ENCODE assay signal across 1 cellular context in the genomic region with DNA sequence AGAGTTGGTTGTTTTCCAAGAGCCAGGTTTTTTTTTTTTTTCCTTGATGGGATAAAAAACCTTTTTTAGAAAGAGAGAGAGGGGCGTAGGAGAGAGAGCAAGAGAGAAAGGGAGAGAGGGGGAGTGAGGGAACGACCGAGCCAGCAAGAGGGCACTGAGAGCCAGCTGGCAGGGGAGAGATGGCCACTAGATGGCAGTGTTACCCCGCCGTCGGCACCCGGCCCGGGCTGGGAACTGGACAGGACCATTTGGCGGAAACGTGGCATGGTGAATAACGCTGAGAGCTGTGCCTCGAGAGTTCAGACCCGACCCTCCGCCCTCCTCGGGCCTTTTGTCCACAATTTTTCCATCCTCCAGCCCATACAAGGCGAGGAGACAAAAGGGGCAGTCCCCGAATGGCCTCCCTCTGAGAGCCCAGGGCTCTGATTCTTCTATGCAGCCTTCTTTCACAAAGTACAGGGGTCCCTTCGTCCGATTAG.
TF ChIP-seq lines count a peak whose summit lies in the region.

No MANE protein-coding gene starts in this region.

TF ChIP-seq in HepG2, 621 proteins besides CTCF, POLR2A, EP300 and RAD21 (continued from another document and continues in another):
- TF ChIP-seq, protein P1, sequence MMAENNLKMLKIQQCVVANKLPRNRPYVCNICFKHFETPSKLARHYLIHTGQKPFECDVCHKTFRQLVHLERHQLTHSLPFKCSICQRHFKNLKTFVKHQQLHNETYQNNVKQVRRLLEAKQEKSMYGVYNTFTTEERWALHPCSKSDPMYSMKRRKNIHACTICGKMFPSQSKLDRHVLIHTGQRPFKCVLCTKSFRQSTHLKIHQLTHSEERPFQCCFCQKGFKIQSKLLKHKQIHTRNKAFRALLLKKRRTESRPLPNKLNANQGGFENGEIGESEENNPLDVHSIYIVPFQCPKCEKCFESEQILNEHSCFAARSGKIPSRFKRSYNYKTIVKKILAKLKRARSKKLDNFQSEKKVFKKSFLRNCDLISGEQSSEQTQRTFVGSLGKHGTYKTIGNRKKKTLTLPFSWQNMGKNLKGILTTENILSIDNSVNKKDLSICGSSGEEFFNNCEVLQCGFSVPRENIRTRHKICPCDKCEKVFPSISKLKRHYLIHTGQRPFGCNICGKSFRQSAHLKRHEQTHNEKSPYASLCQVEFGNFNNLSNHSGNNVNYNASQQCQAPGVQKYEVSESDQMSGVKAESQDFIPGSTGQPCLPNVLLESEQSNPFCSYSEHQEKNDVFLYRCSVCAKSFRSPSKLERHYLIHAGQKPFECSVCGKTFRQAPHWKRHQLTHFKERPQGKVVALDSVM (CRISPR knock-in tag; IDR thresholded peaks at IDR 0.05) = no peak
- TF ChIP-seq, protein P2, sequence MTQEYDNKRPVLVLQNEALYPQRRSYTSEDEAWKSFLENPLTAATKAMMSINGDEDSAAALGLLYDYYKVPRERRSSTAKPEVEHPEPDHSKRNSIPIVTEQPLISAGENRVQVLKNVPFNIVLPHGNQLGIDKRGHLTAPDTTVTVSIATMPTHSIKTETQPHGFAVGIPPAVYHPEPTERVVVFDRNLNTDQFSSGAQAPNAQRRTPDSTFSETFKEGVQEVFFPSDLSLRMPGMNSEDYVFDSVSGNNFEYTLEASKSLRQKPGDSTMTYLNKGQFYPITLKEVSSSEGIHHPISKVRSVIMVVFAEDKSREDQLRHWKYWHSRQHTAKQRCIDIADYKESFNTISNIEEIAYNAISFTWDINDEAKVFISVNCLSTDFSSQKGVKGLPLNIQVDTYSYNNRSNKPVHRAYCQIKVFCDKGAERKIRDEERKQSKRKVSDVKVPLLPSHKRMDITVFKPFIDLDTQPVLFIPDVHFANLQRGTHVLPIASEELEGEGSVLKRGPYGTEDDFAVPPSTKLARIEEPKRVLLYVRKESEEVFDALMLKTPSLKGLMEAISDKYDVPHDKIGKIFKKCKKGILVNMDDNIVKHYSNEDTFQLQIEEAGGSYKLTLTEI (CRISPR knock-in tag; conservative IDR thresholded peaks at IDR 0.05) = no peak
- TF ChIP-seq, protein P3, sequence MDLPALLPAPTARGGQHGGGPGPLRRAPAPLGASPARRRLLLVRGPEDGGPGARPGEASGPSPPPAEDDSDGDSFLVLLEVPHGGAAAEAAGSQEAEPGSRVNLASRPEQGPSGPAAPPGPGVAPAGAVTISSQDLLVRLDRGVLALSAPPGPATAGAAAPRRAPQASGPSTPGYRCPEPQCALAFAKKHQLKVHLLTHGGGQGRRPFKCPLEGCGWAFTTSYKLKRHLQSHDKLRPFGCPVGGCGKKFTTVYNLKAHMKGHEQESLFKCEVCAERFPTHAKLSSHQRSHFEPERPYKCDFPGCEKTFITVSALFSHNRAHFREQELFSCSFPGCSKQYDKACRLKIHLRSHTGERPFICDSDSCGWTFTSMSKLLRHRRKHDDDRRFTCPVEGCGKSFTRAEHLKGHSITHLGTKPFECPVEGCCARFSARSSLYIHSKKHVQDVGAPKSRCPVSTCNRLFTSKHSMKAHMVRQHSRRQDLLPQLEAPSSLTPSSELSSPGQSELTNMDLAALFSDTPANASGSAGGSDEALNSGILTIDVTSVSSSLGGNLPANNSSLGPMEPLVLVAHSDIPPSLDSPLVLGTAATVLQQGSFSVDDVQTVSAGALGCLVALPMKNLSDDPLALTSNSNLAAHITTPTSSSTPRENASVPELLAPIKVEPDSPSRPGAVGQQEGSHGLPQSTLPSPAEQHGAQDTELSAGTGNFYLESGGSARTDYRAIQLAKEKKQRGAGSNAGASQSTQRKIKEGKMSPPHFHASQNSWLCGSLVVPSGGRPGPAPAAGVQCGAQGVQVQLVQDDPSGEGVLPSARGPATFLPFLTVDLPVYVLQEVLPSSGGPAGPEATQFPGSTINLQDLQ (CRISPR knock-in tag; IDR thresholded peaks at IDR 0.05) = no peak
- TF ChIP-seq ZNF556 (CRISPR knock-in tag; IDR thresholded peaks at IDR 0.05; ENCODE audit: borderline replicate concordance) (peak; percentile 30; the same call in 1 of the 2 replicates), SALL1 (CRISPR knock-in tag; IDR thresholded peaks at IDR 0.05) (peak; percentile 56; the same call in 1 of the 2 replicates), ZNF883 (CRISPR knock-in tag; IDR thresholded peaks at IDR 0.05; ENCODE audit: not compliant biosample characterization) (peak; percentile 24), LCORL (IDR thresholded peaks at IDR 0.05) (no peak), LCORL (CRISPR knock-in tag; IDR thresholded peaks at IDR 0.05) (0 out of 2 replicates have a peak, but pooled peaks have one; percentile 53), XRCC5 (optimal IDR thresholded peaks at IDR 0.05; ENCODE audit: low read length) (peak; percentile 83), ZNF329 (CRISPR knock-in tag; IDR thresholded peaks at IDR 0.05; ENCODE audit: low read depth) (no peak), ZNF382 (CRISPR knock-in tag; IDR thresholded peaks at IDR 0.05; ENCODE audit: borderline replicate concordance) (no peak), FOXC1 (CRISPR knock-in tag; IDR thresholded peaks at IDR 0.05; ENCODE audit: borderline replicate concordance) (0 out of 2 replicates have a peak, but pooled peaks have one; percentile 47), NFE2L2 (IDR thresholded peaks at IDR 0.05; ENCODE audit: low read length) (no peak), ELF3 (CRISPR knock-in tag; IDR thresholded peaks at IDR 0.05) (0 out of 2 replicates have a peak, but pooled peaks have one; percentile 37), SPEN (CRISPR knock-in tag; IDR thresholded peaks at IDR 0.05; ENCODE audit: low read depth) (peak; percentile 38; the same call in 1 of the 2 replicates), TCF7 (IDR thresholded peaks at IDR 0.05; ENCODE audit: low read depth) (no peak), ZNF235 (CRISPR knock-in tag; IDR thresholded peaks at IDR 0.05; ENCODE audit: borderline replicate concordance) (no peak), ZFY (CRISPR knock-in tag; IDR thresholded peaks at IDR 0.05) (no peak), ZNF629 (CRISPR knock-in tag; conservative IDR thresholded peaks at IDR 0.05) (no peak), EZH2 (conservative IDR thresholded peaks at IDR 0.05; ENCODE audit: low read depth, low read length) (no peak), HOXA5 (CRISPR knock-in tag; IDR thresholded peaks at IDR 0.05) (0 out of 2 replicates have a peak, but pooled peaks have one; percentile 38), ZNF383 (CRISPR knock-in tag; IDR thresholded peaks at IDR 0.05; ENCODE audit: borderline replicate concordance) (no peak; the same call in 1 of the 2 replicates), TARDBP (CRISPR knock-in tag; IDR thresholded peaks at IDR 0.05) (no peak), PCBP2 (optimal IDR thresholded peaks at IDR 0.05; ENCODE audit: low read depth, low read length, poor library complexity, severe bottlenecking) (no peak), ZNF317 (CRISPR knock-in tag; IDR thresholded peaks at IDR 0.05) (0 out of 2 replicates have a peak, but pooled peaks have one; percentile 34), ELF1 (CRISPR knock-in tag; IDR thresholded peaks at IDR 0.05) (peak; percentile 21; the same call in 1 of the 2 replicates), ETV5 (CRISPR knock-in tag; IDR thresholded peaks at IDR 0.05; ENCODE audit: borderline replicate concordance) (no peak), KLF11 (CRISPR knock-in tag; IDR thresholded peaks at IDR 0.05) (0 out of 2 replicates have a peak, but pooled peaks have one; percentile 49), ZNF616 (CRISPR knock-in tag; IDR thresholded peaks at IDR 0.05; ENCODE audit: low read depth) (0 out of 2 replicates have a peak, but pooled peaks have one; percentile 64), YEATS2 (CRISPR knock-in tag; IDR thresholded peaks at IDR 0.05; ENCODE audit: borderline replicate concordance) (peak; percentile 50; the same call in 1 of the 2 replicates), ZNF552 (CRISPR knock-in tag; IDR thresholded peaks at IDR 0.05; ENCODE audit: borderline replicate concordance) (no peak)
- TF ChIP-seq, protein P4, sequence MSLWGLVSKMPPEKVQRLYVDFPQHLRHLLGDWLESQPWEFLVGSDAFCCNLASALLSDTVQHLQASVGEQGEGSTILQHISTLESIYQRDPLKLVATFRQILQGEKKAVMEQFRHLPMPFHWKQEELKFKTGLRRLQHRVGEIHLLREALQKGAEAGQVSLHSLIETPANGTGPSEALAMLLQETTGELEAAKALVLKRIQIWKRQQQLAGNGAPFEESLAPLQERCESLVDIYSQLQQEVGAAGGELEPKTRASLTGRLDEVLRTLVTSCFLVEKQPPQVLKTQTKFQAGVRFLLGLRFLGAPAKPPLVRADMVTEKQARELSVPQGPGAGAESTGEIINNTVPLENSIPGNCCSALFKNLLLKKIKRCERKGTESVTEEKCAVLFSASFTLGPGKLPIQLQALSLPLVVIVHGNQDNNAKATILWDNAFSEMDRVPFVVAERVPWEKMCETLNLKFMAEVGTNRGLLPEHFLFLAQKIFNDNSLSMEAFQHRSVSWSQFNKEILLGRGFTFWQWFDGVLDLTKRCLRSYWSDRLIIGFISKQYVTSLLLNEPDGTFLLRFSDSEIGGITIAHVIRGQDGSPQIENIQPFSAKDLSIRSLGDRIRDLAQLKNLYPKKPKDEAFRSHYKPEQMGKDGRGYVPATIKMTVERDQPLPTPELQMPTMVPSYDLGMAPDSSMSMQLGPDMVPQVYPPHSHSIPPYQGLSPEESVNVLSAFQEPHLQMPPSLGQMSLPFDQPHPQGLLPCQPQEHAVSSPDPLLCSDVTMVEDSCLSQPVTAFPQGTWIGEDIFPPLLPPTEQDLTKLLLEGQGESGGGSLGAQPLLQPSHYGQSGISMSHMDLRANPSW (CRISPR knock-in tag; IDR thresholded peaks at IDR 0.05; ENCODE audit: borderline replicate concordance) = no peak
- TF ChIP-seq, protein P5, sequence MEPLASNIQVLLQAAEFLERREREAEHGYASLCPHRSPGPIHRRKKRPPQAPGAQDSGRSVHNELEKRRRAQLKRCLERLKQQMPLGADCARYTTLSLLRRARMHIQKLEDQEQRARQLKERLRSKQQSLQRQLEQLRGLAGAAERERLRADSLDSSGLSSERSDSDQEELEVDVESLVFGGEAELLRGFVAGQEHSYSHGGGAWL (CRISPR knock-in tag; IDR thresholded peaks at IDR 0.05) = peak; percentile 51; the same call in 1 of the 2 replicates
- TF ChIP-seq, protein P6, sequence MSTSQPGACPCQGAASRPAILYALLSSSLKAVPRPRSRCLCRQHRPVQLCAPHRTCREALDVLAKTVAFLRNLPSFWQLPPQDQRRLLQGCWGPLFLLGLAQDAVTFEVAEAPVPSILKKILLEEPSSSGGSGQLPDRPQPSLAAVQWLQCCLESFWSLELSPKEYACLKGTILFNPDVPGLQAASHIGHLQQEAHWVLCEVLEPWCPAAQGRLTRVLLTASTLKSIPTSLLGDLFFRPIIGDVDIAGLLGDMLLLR (CRISPR knock-in tag; IDR thresholded peaks at IDR 0.05) = 0 out of 2 replicates have a peak, but pooled peaks have one; percentile 34
- TF ChIP-seq, protein P7, sequence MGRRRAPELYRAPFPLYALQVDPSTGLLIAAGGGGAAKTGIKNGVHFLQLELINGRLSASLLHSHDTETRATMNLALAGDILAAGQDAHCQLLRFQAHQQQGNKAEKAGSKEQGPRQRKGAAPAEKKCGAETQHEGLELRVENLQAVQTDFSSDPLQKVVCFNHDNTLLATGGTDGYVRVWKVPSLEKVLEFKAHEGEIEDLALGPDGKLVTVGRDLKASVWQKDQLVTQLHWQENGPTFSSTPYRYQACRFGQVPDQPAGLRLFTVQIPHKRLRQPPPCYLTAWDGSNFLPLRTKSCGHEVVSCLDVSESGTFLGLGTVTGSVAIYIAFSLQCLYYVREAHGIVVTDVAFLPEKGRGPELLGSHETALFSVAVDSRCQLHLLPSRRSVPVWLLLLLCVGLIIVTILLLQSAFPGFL (CRISPR knock-in tag; IDR thresholded peaks at IDR 0.05) = no peak
- TF ChIP-seq, protein P8, sequence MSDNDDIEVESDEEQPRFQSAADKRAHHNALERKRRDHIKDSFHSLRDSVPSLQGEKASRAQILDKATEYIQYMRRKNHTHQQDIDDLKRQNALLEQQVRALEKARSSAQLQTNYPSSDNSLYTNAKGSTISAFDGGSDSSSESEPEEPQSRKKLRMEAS (IDR thresholded peaks at IDR 0.05) = peak; percentile 65
- TF ChIP-seq, protein P9, sequence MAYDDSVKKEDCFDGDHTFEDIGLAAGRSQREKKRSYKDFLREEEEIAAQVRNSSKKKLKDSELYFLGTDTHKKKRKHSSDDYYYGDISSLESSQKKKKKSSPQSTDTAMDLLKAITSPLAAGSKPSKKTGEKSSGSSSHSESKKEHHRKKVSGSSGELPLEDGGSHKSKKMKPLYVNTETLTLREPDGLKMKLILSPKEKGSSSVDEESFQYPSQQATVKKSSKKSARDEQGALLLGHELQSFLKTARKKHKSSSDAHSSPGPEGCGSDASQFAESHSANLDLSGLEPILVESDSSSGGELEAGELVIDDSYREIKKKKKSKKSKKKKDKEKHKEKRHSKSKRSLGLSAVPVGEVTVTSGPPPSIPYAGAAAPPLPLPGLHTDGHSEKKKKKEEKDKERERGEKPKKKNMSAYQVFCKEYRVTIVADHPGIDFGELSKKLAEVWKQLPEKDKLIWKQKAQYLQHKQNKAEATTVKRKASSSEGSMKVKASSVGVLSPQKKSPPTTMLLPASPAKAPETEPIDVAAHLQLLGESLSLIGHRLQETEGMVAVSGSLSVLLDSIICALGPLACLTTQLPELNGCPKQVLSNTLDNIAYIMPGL (CRISPR knock-in tag; IDR thresholded peaks at IDR 0.05; ENCODE audit: borderline replicate concordance in 1 of 2, low read depth in 1 of 2) = peak; percentile 64 to 72; a peak in 3 of 4 replicates
- TF ChIP-seq, protein P10, sequence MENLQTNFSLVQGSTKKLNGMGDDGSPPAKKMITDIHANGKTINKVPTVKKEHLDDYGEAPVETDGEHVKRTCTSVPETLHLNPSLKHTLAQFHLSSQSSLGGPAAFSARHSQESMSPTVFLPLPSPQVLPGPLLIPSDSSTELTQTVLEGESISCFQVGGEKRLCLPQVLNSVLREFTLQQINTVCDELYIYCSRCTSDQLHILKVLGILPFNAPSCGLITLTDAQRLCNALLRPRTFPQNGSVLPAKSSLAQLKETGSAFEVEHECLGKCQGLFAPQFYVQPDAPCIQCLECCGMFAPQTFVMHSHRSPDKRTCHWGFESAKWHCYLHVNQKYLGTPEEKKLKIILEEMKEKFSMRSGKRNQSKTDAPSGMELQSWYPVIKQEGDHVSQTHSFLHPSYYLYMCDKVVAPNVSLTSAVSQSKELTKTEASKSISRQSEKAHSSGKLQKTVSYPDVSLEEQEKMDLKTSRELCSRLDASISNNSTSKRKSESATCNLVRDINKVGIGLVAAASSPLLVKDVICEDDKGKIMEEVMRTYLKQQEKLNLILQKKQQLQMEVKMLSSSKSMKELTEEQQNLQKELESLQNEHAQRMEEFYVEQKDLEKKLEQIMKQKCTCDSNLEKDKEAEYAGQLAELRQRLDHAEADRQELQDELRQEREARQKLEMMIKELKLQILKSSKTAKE (CRISPR knock-in tag; IDR thresholded peaks at IDR 0.05; ENCODE audit: borderline replicate concordance) = no peak
- TF ChIP-seq, protein P11, sequence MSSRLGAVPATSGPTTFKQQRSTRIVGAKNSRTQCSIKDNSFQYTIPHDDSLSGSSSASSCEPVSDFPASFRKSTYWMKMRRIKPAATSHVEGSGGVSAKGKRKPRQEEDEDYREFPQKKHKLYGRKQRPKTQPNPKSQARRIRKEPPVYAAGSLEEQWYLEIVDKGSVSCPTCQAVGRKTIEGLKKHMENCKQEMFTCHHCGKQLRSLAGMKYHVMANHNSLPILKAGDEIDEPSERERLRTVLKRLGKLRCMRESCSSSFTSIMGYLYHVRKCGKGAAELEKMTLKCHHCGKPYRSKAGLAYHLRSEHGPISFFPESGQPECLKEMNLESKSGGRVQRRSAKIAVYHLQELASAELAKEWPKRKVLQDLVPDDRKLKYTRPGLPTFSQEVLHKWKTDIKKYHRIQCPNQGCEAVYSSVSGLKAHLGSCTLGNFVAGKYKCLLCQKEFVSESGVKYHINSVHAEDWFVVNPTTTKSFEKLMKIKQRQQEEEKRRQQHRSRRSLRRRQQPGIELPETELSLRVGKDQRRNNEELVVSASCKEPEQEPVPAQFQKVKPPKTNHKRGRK (CRISPR knock-in tag; IDR thresholded peaks at IDR 0.05) = no peak
